15 cellular contexts compared by ENCODE assay signal in the genomic region with DNA sequence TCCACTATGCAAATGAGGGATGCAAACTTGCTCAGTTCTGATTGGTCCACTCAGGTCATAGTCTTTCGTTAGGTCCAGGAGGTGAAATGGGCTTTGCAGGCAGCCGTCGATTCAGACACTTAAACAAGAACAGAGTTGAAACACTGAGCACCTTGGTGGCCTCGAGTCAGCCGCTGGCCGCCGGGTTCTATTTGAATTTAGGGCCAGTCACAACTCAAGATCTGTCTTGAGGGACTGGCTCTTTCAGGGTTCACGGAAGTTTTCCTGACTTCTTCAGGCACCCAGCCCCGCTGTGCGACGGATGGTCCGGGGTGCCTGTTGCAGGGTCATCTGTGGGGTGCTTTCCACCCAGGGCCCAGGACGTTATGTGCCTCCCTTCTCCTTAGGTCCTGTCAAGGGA.
DNase-seq lines count a peak whose midpoint lies in the region; ATAC-seq and TF ChIP-seq lines count a peak whose summit lies in the region.
"Had no signal": no experiment of that assay in that cellular context is flagged by ENCODE, and none has a peak within 500 bp of the region (broad histone marks: within the 10 kb centered on the region; RNA-seq: fewer than 3 reads in every experiment).

No MANE protein-coding gene starts in this region.

- no peak overlapping the region for H3K4me3 ChIP-seq in coronary artery
- no peak overlapping the region for H3K4me3 ChIP-seq in endodermal cell (ENCODE audit: low read length)
- no peak overlapping the region for H3K4me3 ChIP-seq in foreskin fibroblast (ENCODE audit: low read depth in 1 of 2, low read length in 2 of 2)
- H3K4me3 ChIP-seq: GM23248 had no signal

- H3K36me3 Mint-ChIP-seq in endodermal cell (ENCODE audit: low read depth), result no peaks in the 10 kb centered on the region
- H3K36me3 Mint-ChIP-seq: CD4-positive, alpha-beta memory T cell had no signal

- TF ChIP-seq CTCF in coronary artery (IDR thresholded peaks at IDR 0.05) (no peak), endodermal cell (conservative IDR thresholded peaks at IDR 0.05) (no peak), foreskin fibroblast (IDR thresholded peaks at IDR 0.05; ENCODE audit: low read depth, low read length) (no peak)

- DNase-seq in coronary artery (ENCODE audit: low spot score) (peak; percentile 62), endodermal cell (peak; percentile 34), posterior vena cava (ENCODE audit: low spot score) (peak; percentile 77), foreskin fibroblast (no peak)
- no peak for DNase-seq in stimulated activated CD4-positive, alpha-beta T cell treated with anti-CD3 and anti-CD28 coated beads, Interleukin-4, amount 100 ng/mL, for 24 hours
- DNase-seq: C1 segment of cervical spinal cord; Calu3; CD4-positive, alpha-beta memory T cell; COR-L47; DMS53; DMS79 treated with DMSO at 0.1 percent for 48 hours; GF-D8; GM23248 had no signal

- intact Hi-C loops in posterior vena cava (cut with DNase I), result no loop called here

- no peak overlapping the region for H3K9ac ChIP-seq in endodermal cell (ENCODE audit: extremely low read depth, low read length, poor library complexity, severe bottlenecking)
- H3K9ac ChIP-seq: GM23248 had no signal

- H3K36me3 ChIP-seq in endodermal cell (ENCODE audit: control insufficient read depth, insufficient read depth, low read length), result no peaks in the 10 kb centered on the region

- H3K27ac ChIP-seq in coronary artery (no peak overlapping the region), endodermal cell (ENCODE audit: low read depth, low read length) (no peak overlapping the region)
- H3K27ac ChIP-seq: GM23248 had no signal

- H3K9me3 ChIP-seq in endodermal cell (ENCODE audit: control insufficient read depth, low read length), result no peaks in the 10 kb centered on the region

- WGBS in endodermal cell (ENCODE audit: insufficient coverage in 1 of 2, insufficient read length in 1 of 2), 2 experiments, result 92% methylated on average over 8 to 13 of the region's 13 CpGs

- no peaks in the 10 kb centered on the region for H3K27me3 ChIP-seq in endodermal cell (ENCODE audit: control insufficient read depth, insufficient read depth, low read length, poor library complexity, severe bottlenecking)

- H3K27me3 Mint-ChIP-seq in endodermal cell (ENCODE audit: insufficient read depth), result no peaks in the 10 kb centered on the region

- no peak overlapping the region for H3K27ac Mint-ChIP-seq in endodermal cell
- H3K27ac Mint-ChIP-seq: CD4-positive, alpha-beta memory T cell had no signal

- H3K4me3 Mint-ChIP-seq in endodermal cell, result no peak overlapping the region
- H3K4me3 Mint-ChIP-seq: CD4-positive, alpha-beta memory T cell had no signal

- no peaks in the 10 kb centered on the region for H3K9me3 Mint-ChIP-seq in endodermal cell

- peaks cover 2% of the 10 kb centered on the region for H3K4me1 Mint-ChIP-seq in endodermal cell
- H3K4me1 Mint-ChIP-seq: CD4-positive, alpha-beta memory T cell had no signal

- no peak for ATAC-seq in GM18868 (IDR thresholded peaks at IDR 0.05; ENCODE audit: unreplicated experiment)
- ATAC-seq: HCT116 had no signal

- no peaks in the 10 kb centered on the region for H3K4me1 ChIP-seq in endodermal cell (ENCODE audit: control insufficient read depth, insufficient read depth, low read length)

Comparison
In these comparisons a context has a peak if more than half of its experiments do, and no peak if none do; other contexts are left out.
1. DNase-seq: peak in coronary artery (single experiment), endodermal cell (single experiment) and posterior vena cava (single experiment); none in stimulated activated CD4-positive, alpha-beta T cell treated with anti-CD3 and anti-CD28 coated beads, Interleukin-4, amount 100 ng/mL, for 24 hours (single experiment) and foreskin fibroblast (0 of 2).